In the genomic region with DNA sequence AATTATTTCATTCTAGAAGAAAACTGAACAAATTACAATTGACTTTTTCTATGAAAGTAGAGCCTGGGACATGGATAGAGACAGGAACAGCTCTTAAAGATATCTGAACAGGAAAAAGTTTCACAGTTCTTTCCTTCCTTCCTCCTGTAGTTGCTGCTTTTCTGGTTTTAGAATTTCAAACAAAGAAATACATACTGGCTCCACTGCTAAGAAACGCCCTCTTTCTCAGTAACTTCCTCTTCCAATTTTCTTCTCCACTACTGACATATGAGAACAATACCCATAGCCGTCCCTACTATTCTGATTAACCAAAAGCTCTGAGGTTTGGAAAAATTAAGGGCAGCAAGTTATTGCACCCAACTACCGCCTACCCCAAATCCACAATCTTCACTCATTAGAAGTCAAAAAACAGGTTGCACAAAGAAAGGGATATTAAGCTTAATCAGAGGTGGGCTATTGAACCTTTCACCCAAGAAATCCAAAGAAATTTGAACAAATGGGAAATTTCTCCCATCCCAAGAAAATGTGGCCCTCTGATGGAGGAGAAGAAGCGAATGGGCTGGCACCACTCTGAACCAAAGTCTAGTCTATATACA, we compare ENCODE assay signal across 8 cellular contexts. TPM values are rescaled to one million over a fixed set of nuclear protein-coding genes. Genes with fewer than 3 reads are reported as not detected.
DNase-seq lines count a peak whose midpoint lies in the region; ATAC-seq, FAIRE-seq and TF ChIP-seq lines count a peak whose summit lies in the region.

No MANE protein-coding gene starts in this region.

- H3K27ac ChIP-seq in 22Rv1, result peak overlapping the region; percentile 81
- H3K27ac ChIP-seq in HepG2 (ENCODE audit: extremely low read length, insufficient read depth, low read length), result peak overlapping the region; percentile 31
- peak overlapping the region; percentile 95 to 99 (median 98) for H3K27ac ChIP-seq in thyroid gland

- H3K9me3 ChIP-seq in HepG2 (ENCODE audit: low read length), result no peaks in the 10 kb centered on the region
- H3K9me3 ChIP-seq in thyroid gland, result no peaks in the 10 kb centered on the region

- no peaks in the 10 kb centered on the region for H3K36me3 ChIP-seq in HepG2 (replicated peaks in 1 of 2; ENCODE audit: control insufficient read depth in 1 of 2, insufficient read depth in 2 of 2, low read length in 2 of 2)
- H3K36me3 ChIP-seq in thyroid gland, result no peaks in the 10 kb centered on the region

- peaks cover 53% of the 10 kb centered on the region for H3K79me2 ChIP-seq in HepG2 (ENCODE audit: insufficient read depth, low read length)

- POLR2A ChIA-PET in activated naive CD8-positive, alpha-beta T cell treated with anti-CD3 and anti-CD28 coated beads, Interleukin-2, amount 10 ng/mL, durations not matched to agents 7 days and 5 days (lab: Charles Lee), result interaction anchor here (1.0 to 4.4 kb wide), 3 partner anchors 21 to 71 kb away, joined by 3 to 60 read pairs (median 4); no protein-coding TSS in a partner anchor
- POLR2A ChIA-PET in HepG2 (lab: Yijun Ruan, JAX), result interaction anchor here (1.2 kb wide), 1 partner anchor 76 kb away, joined by 3 read pairs; no protein-coding TSS in a partner anchor

- no peak for FAIRE-seq in HepG2 (lab: Jason Lieb, UNC)

- peaks cover 17% of the 10 kb centered on the region; the same call in 1 of the 2 replicates for H4K20me1 ChIP-seq in HepG2 (ENCODE audit: insufficient read depth, low read length)

- TF ChIP-seq EP300 in HepG2 (IDR thresholded peaks at IDR 0.05; ENCODE audit: low read depth in 2 of 2, low read length in 2 of 2) (no peak), HepG2 (CRISPR knock-in tag; IDR thresholded peaks at IDR 0.05; ENCODE audit: borderline replicate concordance) (no peak)

- H3K4me1 ChIP-seq in HepG2 (ENCODE audit: insufficient read depth, low read length) (peaks cover 36% of the 10 kb centered on the region), thyroid gland (peaks cover 23 to 50% of the 10 kb centered on the region in 2 donors)

- no peak for TF ChIP-seq CTCF in 22Rv1 (IDR thresholded peaks at IDR 0.05)
- no peak for TF ChIP-seq CTCF in HepG2 (CRISPR knock-in tag; IDR thresholded peaks at IDR 0.05)
- TF ChIP-seq CTCF in thyroid gland (IDR thresholded peaks at IDR 0.05), result no peak

- peak overlapping the region; percentile 99; the same call in 1 of the 2 replicates for H3K9ac ChIP-seq in HepG2 (ENCODE audit: insufficient read depth, low read depth, low read length)

- intact Hi-C loops in HepG2 (cut with micrococcal nuclease; ENCODE audit: unreplicated experiment), result no loop called here
- intact Hi-C loops in thyroid gland (cut with DNase I), result loop anchor here (10.0 kb wide), 1 partner anchor 63 kb away; no protein-coding TSS in a partner anchor

- TF ChIP-seq POLR2A in HepG2 (IDR thresholded peaks at IDR 0.05; ENCODE audit: insufficient read depth in 1 of 2, low read depth in 2 of 2, low read length in 2 of 2), result no peak
- no peak for TF ChIP-seq POLR2A in thyroid gland (IDR thresholded peaks at IDR 0.05)

- H3K9me3 Mint-ChIP-seq in IgD-negative memory B cell, result no peaks in the 10 kb centered on the region
- H3K9me3 Mint-ChIP-seq in activated naive CD8-positive, alpha-beta T cell treated with anti-CD3 and anti-CD28 coated beads, Interleukin-2, amount 10 ng/mL, durations not matched to agents 7 days and 5 days, result no peaks in the 10 kb centered on the region

- H3K27ac Mint-ChIP-seq in IgD-negative memory B cell, result peak overlapping the region; percentile 96 to 100 (median 98)
- H3K27ac Mint-ChIP-seq in activated naive CD8-positive, alpha-beta T cell treated with anti-CD3 and anti-CD28 coated beads, Interleukin-2, amount 10 ng/mL, durations not matched to agents 7 days and 5 days, result peak overlapping the region; percentile 70

- BruUV-seq in HepG2 (replicated peaks; lab: Mats Ljungman, UMichigan), result no TSS peak

- peaks cover 40 to 43% (median 42%) of the 10 kb centered on the region in 3 donors for H3K4me1 Mint-ChIP-seq in IgD-negative memory B cell
- H3K4me1 Mint-ChIP-seq in activated naive CD8-positive, alpha-beta T cell treated with anti-CD3 and anti-CD28 coated beads, Interleukin-2, amount 10 ng/mL, durations not matched to agents 7 days and 5 days, result peaks cover 18% of the 10 kb centered on the region

- 53% methylated on average over 4 of the region's 4 CpGs for WGBS in HepG2 (ENCODE audit: low lambda C conversion rate)
- 22 to 28% methylated on average over 4 of the region's 4 CpGs for WGBS in thyroid gland, 2 donors

- CTCF ChIA-PET in HepG2 (lab: Yijun Ruan, JAX; ENCODE audit: low intra/inter-chr PET ratio, low total read pairs), result no interaction called here

- ATAC-seq in activated naive CD8-positive, alpha-beta T cell treated with anti-CD3 and anti-CD28 coated beads, Interleukin-2, amount 10 ng/mL, durations not matched to agents 7 days and 5 days (ENCODE audit: low read depth), result no peak
- ATAC-seq in HepG2, result no peak
- ATAC-seq in HG03139 (IDR thresholded peaks at IDR 0.05; ENCODE audit: unreplicated experiment), result no peak

- H2AFZ ChIP-seq in HepG2 (ENCODE audit: low read length), result no peak overlapping the region

- no peak for TF ChIP-seq RAD21 in HepG2 (CRISPR knock-in tag; IDR thresholded peaks at IDR 0.05)

- peak overlapping the region; percentile 87 for H3K4me2 ChIP-seq in HepG2 (ENCODE audit: low read depth, low read length)

- H3K4me3 Mint-ChIP-seq in IgD-negative memory B cell, result peak overlapping the region; percentile 96 to 99 (median 97)
- H3K4me3 Mint-ChIP-seq in activated naive CD8-positive, alpha-beta T cell treated with anti-CD3 and anti-CD28 coated beads, Interleukin-2, amount 10 ng/mL, durations not matched to agents 7 days and 5 days, result peak overlapping the region; percentile 88

- in situ Hi-C loops in HepG2 (cut with HindIII; ENCODE audit: extremely low pct_ligation_motif_present, low pct_unique_long_range_greater_than_20kb), result no loop called here

- H3K36me3 Mint-ChIP-seq in IgD-negative memory B cell, result no peaks in the 10 kb centered on the region
- H3K36me3 Mint-ChIP-seq in activated naive CD8-positive, alpha-beta T cell treated with anti-CD3 and anti-CD28 coated beads, Interleukin-2, amount 10 ng/mL, durations not matched to agents 7 days and 5 days, result peaks cover 3% of the 10 kb centered on the region

- H3K27me3 Mint-ChIP-seq in IgD-negative memory B cell, result no peaks in the 10 kb centered on the region
- H3K27me3 Mint-ChIP-seq in activated naive CD8-positive, alpha-beta T cell treated with anti-CD3 and anti-CD28 coated beads, Interleukin-2, amount 10 ng/mL, durations not matched to agents 7 days and 5 days, result no peaks in the 10 kb centered on the region

- peak overlapping the region; percentile 69 to 95 (median 93); a peak in 5 of 6 replicates for H3K4me3 ChIP-seq in HepG2 (replicated peaks in 1 of 3; ENCODE audit: insufficient read depth in 1 of 3, low read depth in 2 of 3, low read length in 3 of 3)
- peak overlapping the region in 1 of 3 donors; percentile 95 for H3K4me3 ChIP-seq in thyroid gland (replicated peaks in 1 of 3)

- no peak for DNase-seq in activated naive CD8-positive, alpha-beta T cell treated with anti-CD3 and anti-CD28 coated beads, Interleukin-2, amount 10 ng/mL, durations not matched to agents 7 days and 5 days
- no peak for DNase-seq in HepG2 (ENCODE audit: low spot score)
- no peak for DNase-seq in thyroid gland
- no peak for DNase-seq in AG08395 (ENCODE audit: low spot score)
- no peak for DNase-seq in HK-2 (ENCODE audit: unreplicated experiment)

- no peaks in the 10 kb centered on the region; a peak in 1 of 5 replicates for H3K27me3 ChIP-seq in HepG2 (ENCODE audit: control insufficient read depth in 1 of 2, insufficient read depth in 2 of 2, low read length in 2 of 2)
- H3K27me3 ChIP-seq in thyroid gland, result no peaks in the 10 kb centered on the region

TF ChIP-seq in HepG2, 621 proteins besides CTCF, POLR2A, EP300 and RAD21:
- TF ChIP-seq CREM (IDR thresholded peaks at IDR 0.05) (no peak), CREM (CRISPR knock-in tag; IDR thresholded peaks at IDR 0.05) (no peak)

RNA-seq across cellular contexts. Expression of a gene that starts 1.9 kb away (rescaled TPM):
- polyA plus RNA-seq in IgD-negative memory B cell, result 105 TPM
- total RNA-seq in activated naive CD8-positive, alpha-beta T cell treated with anti-CD3 and anti-CD28 coated beads, Interleukin-2, amount 10 ng/mL, durations not matched to agents 7 days and 5 days, result 100 to 1,000 TPM; 139 to 148 TPM
- 10.4 and 16.9 TPM in 2 replicates for total RNA-seq in HepG2 (2016; rRNA removed; fragmentation: Illumina TruSeq; extraction: Trizol)
- total RNA-seq in HepG2 (2016; cell fraction: cytosol; rRNA removed; fragmentation: Illumina TruSeq; extraction: Trizol; ENCODE audit: low read depth), result 3.7 and 4.4 TPM in 2 replicates
- 10.6 and 15.8 TPM in 2 replicates for total RNA-seq in HepG2 (2016; cell fraction: insoluble cytoplasmic fraction; rRNA removed; fragmentation: Illumina TruSeq; extraction: Trizol)
- 17.2 and 17.7 TPM in 2 replicates for total RNA-seq in HepG2 (2016; cell fraction: membrane; rRNA removed; fragmentation: Illumina TruSeq; extraction: Trizol)
- total RNA-seq in HepG2 (2016; cell fraction: nucleus; rRNA removed; fragmentation: Illumina TruSeq; extraction: Trizol), result 13.0 and 13.9 TPM in 2 replicates
- polyA plus RNA-seq in HepG2 (2011; rRNA removed), result 26.4 and 27.7 TPM in 2 replicates
- polyA plus RNA-seq in HepG2 (2011; cell fraction: cytosol; rRNA removed), result 16.3 and 16.7 TPM in 2 replicates
- 25.0 and 25.9 TPM in 2 replicates for polyA plus RNA-seq in HepG2 (2011; cell fraction: nucleus; rRNA removed)
- 29.4 and 35.1 TPM in 2 replicates for polyA plus RNA-seq in HepG2 (2012)
- polyA plus RNA-seq in HepG2 (2016; cell fraction: cytosol; fragmentation: Illumina TruSeq; extraction: Trizol; ENCODE audit: low read depth), result 2.7 and 3.1 TPM in 2 replicates
- polyA plus RNA-seq in HepG2 (2016; cell fraction: insoluble cytoplasmic fraction; fragmentation: Illumina TruSeq; extraction: Trizol; ENCODE audit: low read depth), result 21.4 and 26.0 TPM in 2 replicates
- polyA plus RNA-seq in HepG2 (2016; cell fraction: membrane; fragmentation: Illumina TruSeq; extraction: Trizol; ENCODE audit: low read depth), result 12.8 and 13.7 TPM in 2 replicates
- 23.0 and 25.5 TPM in 2 replicates for polyA plus RNA-seq in HepG2 (2016; cell fraction: nucleus; fragmentation: Illumina TruSeq; extraction: Trizol; ENCODE audit: insufficient read depth, low read depth)
- polyA minus RNA-seq in HepG2 (2011; rRNA and poly(A)+ RNA removed; ENCODE audit: low replicate concordance), result 45.6 and 56.9 TPM in 2 replicates
- polyA minus RNA-seq in HepG2 (2011; cell fraction: cytosol; rRNA and poly(A)+ RNA removed), result 22.2 and 26.7 TPM in 2 replicates
- 22.0 and 23.7 TPM in 2 replicates for polyA minus RNA-seq in HepG2 (2011; cell fraction: nucleus; rRNA and poly(A)+ RNA removed)
- 10 to 100 TPM; 38.3 to 47.7 (median 46.7) TPM for total RNA-seq in thyroid gland

Comparison
In these comparisons a context has a peak if more than half of its experiments do, and no peak if none do; other contexts are left out.
1. H3K27ac ChIP-seq: peak in every context shown above with its lines; median percentile 98 in thyroid gland; 81 in 22Rv1; 31 in HepG2.